1 cellular context compared by ENCODE assay signal in the genomic region with DNA sequence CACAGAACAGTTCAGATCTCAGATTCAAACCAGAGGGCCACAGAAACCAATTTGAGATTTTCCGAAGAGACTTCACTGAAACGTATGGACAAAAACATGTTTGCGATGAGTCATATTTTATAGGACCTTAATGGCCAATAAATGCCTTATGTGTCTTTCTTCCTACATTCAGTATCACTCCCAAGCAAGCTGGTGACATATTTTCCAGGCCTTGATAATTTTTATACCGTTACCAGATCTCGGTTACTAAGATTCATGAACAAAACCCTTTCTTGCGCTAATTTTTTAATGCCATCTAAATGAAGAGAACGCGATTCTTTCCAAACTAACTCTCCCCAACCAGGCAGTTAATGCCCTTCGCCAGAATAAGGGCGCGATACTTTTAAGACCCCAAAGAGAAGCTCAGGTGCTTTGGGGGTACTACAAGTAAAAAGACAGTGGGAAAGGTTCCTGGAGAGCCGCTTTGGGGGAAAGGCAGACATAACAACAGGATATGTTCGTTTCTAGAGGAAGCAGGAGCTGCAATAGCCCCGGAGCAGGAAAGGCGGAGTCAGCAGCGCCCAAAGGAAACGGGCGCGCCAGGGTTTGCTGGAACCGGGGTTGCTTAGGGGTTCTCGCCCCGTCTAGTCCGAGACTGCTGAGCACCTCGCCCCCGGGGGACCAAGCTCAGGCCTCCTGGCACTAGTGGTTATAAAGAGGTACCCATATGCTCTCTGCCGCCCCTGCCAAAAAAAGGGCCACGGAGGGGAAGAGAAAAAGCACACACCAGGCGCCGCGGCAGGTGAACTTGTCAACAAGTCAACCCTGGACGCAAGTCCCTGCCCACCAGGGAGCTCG.
TF ChIP-seq lines count a peak whose summit lies in the region.

No MANE protein-coding gene starts in this region.

TF ChIP-seq in HEK293, 187 proteins besides CTCF, POLR2A, EP300 and RAD21 (continued from another document):
- TF ChIP-seq, protein P1, sequence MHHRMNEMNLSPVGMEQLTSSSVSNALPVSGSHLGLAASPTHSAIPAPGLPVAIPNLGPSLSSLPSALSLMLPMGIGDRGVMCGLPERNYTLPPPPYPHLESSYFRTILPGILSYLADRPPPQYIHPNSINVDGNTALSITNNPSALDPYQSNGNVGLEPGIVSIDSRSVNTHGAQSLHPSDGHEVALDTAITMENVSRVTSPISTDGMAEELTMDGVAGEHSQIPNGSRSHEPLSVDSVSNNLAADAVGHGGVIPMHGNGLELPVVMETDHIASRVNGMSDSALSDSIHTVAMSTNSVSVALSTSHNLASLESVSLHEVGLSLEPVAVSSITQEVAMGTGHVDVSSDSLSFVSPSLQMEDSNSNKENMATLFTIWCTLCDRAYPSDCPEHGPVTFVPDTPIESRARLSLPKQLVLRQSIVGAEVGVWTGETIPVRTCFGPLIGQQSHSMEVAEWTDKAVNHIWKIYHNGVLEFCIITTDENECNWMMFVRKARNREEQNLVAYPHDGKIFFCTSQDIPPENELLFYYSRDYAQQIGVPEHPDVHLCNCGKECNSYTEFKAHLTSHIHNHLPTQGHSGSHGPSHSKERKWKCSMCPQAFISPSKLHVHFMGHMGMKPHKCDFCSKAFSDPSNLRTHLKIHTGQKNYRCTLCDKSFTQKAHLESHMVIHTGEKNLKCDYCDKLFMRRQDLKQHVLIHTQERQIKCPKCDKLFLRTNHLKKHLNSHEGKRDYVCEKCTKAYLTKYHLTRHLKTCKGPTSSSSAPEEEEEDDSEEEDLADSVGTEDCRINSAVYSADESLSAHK (tag by site-specific recombination; IDR thresholded peaks at IDR 0.05): peak; percentile 22; the same call in 1 of the 2 replicates
- TF ChIP-seq, protein P2, sequence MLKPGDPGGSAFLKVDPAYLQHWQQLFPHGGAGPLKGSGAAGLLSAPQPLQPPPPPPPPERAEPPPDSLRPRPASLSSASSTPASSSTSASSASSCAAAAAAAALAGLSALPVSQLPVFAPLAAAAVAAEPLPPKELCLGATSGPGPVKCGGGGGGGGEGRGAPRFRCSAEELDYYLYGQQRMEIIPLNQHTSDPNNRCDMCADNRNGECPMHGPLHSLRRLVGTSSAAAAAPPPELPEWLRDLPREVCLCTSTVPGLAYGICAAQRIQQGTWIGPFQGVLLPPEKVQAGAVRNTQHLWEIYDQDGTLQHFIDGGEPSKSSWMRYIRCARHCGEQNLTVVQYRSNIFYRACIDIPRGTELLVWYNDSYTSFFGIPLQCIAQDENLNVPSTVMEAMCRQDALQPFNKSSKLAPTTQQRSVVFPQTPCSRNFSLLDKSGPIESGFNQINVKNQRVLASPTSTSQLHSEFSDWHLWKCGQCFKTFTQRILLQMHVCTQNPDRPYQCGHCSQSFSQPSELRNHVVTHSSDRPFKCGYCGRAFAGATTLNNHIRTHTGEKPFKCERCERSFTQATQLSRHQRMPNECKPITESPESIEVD (tag by site-specific recombination; IDR thresholded peaks at IDR 0.05): no peak
- TF ChIP-seq ZNF335 (tag by site-specific recombination; conservative IDR thresholded peaks at IDR 0.05): peak; percentile 64
